In genomic region chr12:75953312-75953906, GRCh38 we compare ENCODE assay signal across 9 cellular contexts.
DNase-seq lines count a peak whose midpoint lies in the region; ATAC-seq, FAIRE-seq and TF ChIP-seq lines count a peak whose summit lies in the region.
"Had no signal": no experiment of that assay in that cellular context is flagged by ENCODE, and none has a peak within 500 bp of the region (broad histone marks: within the 10 kb centered on the region; RNA-seq: fewer than 3 reads in every experiment).

No MANE protein-coding gene starts in this region.

- POLR2A ChIA-PET in A549 (lab: Yijun Ruan, JAX), result interaction anchor here (0.8 to 2.6 kb wide), 5 partner anchors 25 to 91 kb away, joined by 3 to 18 read pairs (median 5); partner anchors contain the start of gene PHLDA1

- peak overlapping the region; percentile 83 to 91 for H3K27ac ChIP-seq in A549
- H3K27ac ChIP-seq in HUES48 (ENCODE audit: low read depth, low read length), result peak overlapping the region; percentile 76
- H3K27ac ChIP-seq in effector memory CD4-positive, alpha-beta T cell (ENCODE audit: insufficient read depth, low read length, poor library complexity, severe bottlenecking), result no peak overlapping the region

- peak; percentile 72 to 88 for DNase-seq in A549 (ENCODE audit: low read depth in 1 of 2, low spot score in 1 of 2)
- peak; percentile 55 for DNase-seq in kidney glomerular epithelial cell (lab: John Stamatoyannopoulos, UW)
- DNase-seq in effector memory CD4-positive, alpha-beta T cell, result no peak
- no peak for DNase-seq in stimulated activated CD4-positive, alpha-beta T cell treated with anti-CD3 and anti-CD28 coated beads, Interleukin-4, amount 100 ng/mL, for 4 hours

- peak overlapping the region; percentile 67 for H3K4me2 ChIP-seq in A549

- peak; percentile 79 for FAIRE-seq in A549 (lab: Jason Lieb, UNC)

- peak overlapping the region; percentile 50 to 83 (median 78) for H3K27ac Mint-ChIP-seq in brain

- H3K4me1 Mint-ChIP-seq in brain, result peaks cover 39% of the 10 kb centered on the region
- H3K4me1 Mint-ChIP-seq: CD14-positive monocyte had no signal

- H3K9me3 ChIP-seq in A549, result no peaks in the 10 kb centered on the region
- H3K9me3 ChIP-seq in HUES48 (ENCODE audit: control insufficient read depth, insufficient read depth, low read length), result no peaks in the 10 kb centered on the region
- no peaks in the 10 kb centered on the region for H3K9me3 ChIP-seq in effector memory CD4-positive, alpha-beta T cell (ENCODE audit: control insufficient read depth, low read length)

- CTCF ChIA-PET in A549 (lab: Yijun Ruan, JAX), result interaction anchor here (0.9 to 2.0 kb wide), 4 partner anchors 10 to 78 kb away, joined by 4 to 9 read pairs (median 4); partner anchors contain the start of gene PHLDA1

- no peak for TF ChIP-seq CTCF in A549 (IDR thresholded peaks at IDR 0.05)
- TF ChIP-seq CTCF in brain (conservative IDR thresholded peaks at IDR 0.05), result no peak

- TF ChIP-seq POLR2A in A549 (IDR thresholded peaks at IDR 0.05; ENCODE audit: low read length), result no peak

- H3K9ac ChIP-seq in HUES48 (ENCODE audit: low read depth, low read length), result no peak overlapping the region

- no peak for TF ChIP-seq RAD21 in A549 (conservative IDR thresholded peaks at IDR 0.05 in 1 of 2, IDR thresholded peaks at IDR 0.05 in 1 of 2)

- 44% methylated on average over 5 of the region's 5 CpGs for WGBS in A549 (ENCODE audit: missing lambda C conversion rate)

- no peak for TF ChIP-seq EP300 in A549 (IDR thresholded peaks at IDR 0.05)

- peak; percentile 75 to 78 for ATAC-seq in A549
- ATAC-seq in HG02981 (IDR thresholded peaks at IDR 0.05; ENCODE audit: unreplicated experiment), result no peak
- ATAC-seq in GM18870 (IDR thresholded peaks at IDR 0.05; ENCODE audit: unreplicated experiment), result no peak

- H3K4me3 ChIP-seq in A549 (no peak overlapping the region), HUES48 (ENCODE audit: low read depth, low read length) (no peak overlapping the region)
- no peak overlapping the region for H3K4me3 ChIP-seq in effector memory CD4-positive, alpha-beta T cell (ENCODE audit: insufficient read depth, low read depth, low read length, poor library complexity, severe bottlenecking)

- no peaks in the 10 kb centered on the region for H3K27me3 ChIP-seq in HUES48 (ENCODE audit: control insufficient read depth, insufficient read depth, low read length)
- no peaks in the 10 kb centered on the region for H3K27me3 ChIP-seq in effector memory CD4-positive, alpha-beta T cell (replicated peaks; ENCODE audit: control insufficient read depth, insufficient read depth, low read length, poor library complexity, severe bottlenecking)

- H3K36me3 Mint-ChIP-seq in brain, result no peaks in the 10 kb centered on the region
- H3K36me3 Mint-ChIP-seq: CD14-positive monocyte had no signal

- no peaks in the 10 kb centered on the region for H3K27me3 Mint-ChIP-seq in brain

- H3K36me3 ChIP-seq in HUES48 (ENCODE audit: control insufficient read depth, insufficient read depth, low read length), result no peaks in the 10 kb centered on the region
- no peaks in the 10 kb centered on the region for H3K36me3 ChIP-seq in effector memory CD4-positive, alpha-beta T cell (ENCODE audit: control insufficient read depth, insufficient read depth, low read length)

- peaks cover 0 to 2% (median 0%) of the 10 kb centered on the region in 5 experiments for H3K9me3 Mint-ChIP-seq in brain
- H3K9me3 Mint-ChIP-seq: CD14-positive monocyte had no signal

- H3K4me3 Mint-ChIP-seq in brain, result peak overlapping the region in 2 of 5 experiments; percentile 44 to 47
- H3K4me3 Mint-ChIP-seq: CD14-positive monocyte had no signal

- peaks cover 58% of the 10 kb centered on the region for H3K4me1 ChIP-seq in A549
- H3K4me1 ChIP-seq in HUES48 (ENCODE audit: control insufficient read depth, insufficient read depth, low read length), result peaks cover 45% of the 10 kb centered on the region
- H3K4me1 ChIP-seq in effector memory CD4-positive, alpha-beta T cell (ENCODE audit: control insufficient read depth, insufficient read depth, low read length, poor library complexity, severe bottlenecking), result no peaks in the 10 kb centered on the region

TF ChIP-seq in A549, 52 proteins besides CTCF, POLR2A, EP300 and RAD21:
- TF ChIP-seq PBX3 (IDR thresholded peaks at IDR 0.05) (no peak), EHF (CRISPR knock-in tag; IDR thresholded peaks at IDR 0.05) (peak; percentile 47; the same call in 1 of the 2 replicates), HES2 (IDR thresholded peaks at IDR 0.05) (no peak), ZNF302 (CRISPR knock-in tag; IDR thresholded peaks at IDR 0.05) (peak; percentile 30; the same call in 1 of the 2 replicates), HOXB13 (CRISPR knock-in tag; IDR thresholded peaks at IDR 0.05; ENCODE audit: low read depth) (peak; percentile 61; the same call in 1 of the 2 replicates), CEBPB (IDR thresholded peaks at IDR 0.05) (peak in 1 of 2 experiments; percentile 41; a peak in 2 of 4 replicates), FOXS1 (CRISPR knock-in tag; IDR thresholded peaks at IDR 0.05) (0 out of 2 replicates have a peak, but pooled peaks have one; percentile 10), HOXB5 (CRISPR knock-in tag; IDR thresholded peaks at IDR 0.05) (peak; percentile 14; the same call in 1 of the 2 replicates), HOXA7 (CRISPR knock-in tag; IDR thresholded peaks at IDR 0.05) (no peak), E2F6 (IDR thresholded peaks at IDR 0.05; ENCODE audit: borderline replicate concordance, low read depth) (no peak)

Comparison
In these comparisons a context has a peak if more than half of its experiments do, and no peak if none do; other contexts are left out.
1. ATAC-seq: peak in A549 (2 of 2); none in HG02981 (single experiment) and GM18870 (single experiment).
2. DNase-seq: peak in A549 (2 of 2) and kidney glomerular epithelial cell (single experiment); none in effector memory CD4-positive, alpha-beta T cell (0 of 3) and stimulated activated CD4-positive, alpha-beta T cell treated with anti-CD3 and anti-CD28 coated beads, Interleukin-4, amount 100 ng/mL, for 4 hours (0 of 2).